Comparison of ENCODE assay signal across 8 cellular contexts in genomic region chr16:67169642-67170167, GRCh38. TPM values are rescaled to one million over a fixed set of nuclear protein-coding genes. Genes with fewer than 3 reads are reported as not detected.
DNase-seq lines count a peak whose midpoint lies in the region; ATAC-seq, FAIRE-seq and TF ChIP-seq lines count a peak whose summit lies in the region.

No MANE protein-coding gene starts in this region.

- H3K27me3 Mint-ChIP-seq in activated CD8-positive, alpha-beta T cell treated with anti-CD3 and anti-CD28 coated beads, Interleukin-2, amount 10 ng/mL, durations not matched to agents 7 days and 5 days (ENCODE audit: low read depth), result peaks cover 59% of the 10 kb centered on the region

- CTCF ChIA-PET in activated CD8-positive, alpha-beta T cell treated with anti-CD3 and anti-CD28 coated beads, Interleukin-2, amount 10 ng/mL, durations not matched to agents 7 days and 5 days (lab: Charles Lee), result interaction anchor here (0.9 to 3.2 kb wide), 11 partner anchors 8 to 152 kb away, joined by 3 to 17 read pairs (median 4); partner anchors contain the start of gene FBXL8

- H3K27ac Mint-ChIP-seq in activated CD8-positive, alpha-beta T cell treated with anti-CD3 and anti-CD28 coated beads, Interleukin-2, amount 10 ng/mL, durations not matched to agents 7 days and 5 days, result peak overlapping the region; percentile 13

- no peak for ATAC-seq in activated CD8-positive, alpha-beta T cell treated with anti-CD3 and anti-CD28 coated beads, Interleukin-2, amount 10 ng/mL, durations not matched to agents 7 days and 5 days
- ATAC-seq in foreskin keratinocyte (no peak), pancreas (peak in 3 of 4 donors; percentile 0 to 1 (median 1)), GM19324 (IDR thresholded peaks at IDR 0.05; ENCODE audit: low FRiP score, unreplicated experiment) (no peak)

- POLR2A ChIA-PET in activated CD8-positive, alpha-beta T cell treated with anti-CD3 and anti-CD28 coated beads, Interleukin-2, amount 10 ng/mL, durations not matched to agents 7 days and 5 days (lab: Charles Lee), result interaction anchor here (0.6 to 1.7 kb wide), 3 partner anchors 10 to 141 kb away, joined by 3 read pairs; partner anchors contain the start of genes CBFB, FBXL8, TMEM208 and TRADD

- no peaks in the 10 kb centered on the region for H3K9me3 Mint-ChIP-seq in activated CD8-positive, alpha-beta T cell treated with anti-CD3 and anti-CD28 coated beads, Interleukin-2, amount 10 ng/mL, durations not matched to agents 7 days and 5 days (ENCODE audit: insufficient read depth)

- H3K4me3 ChIP-seq in pancreas, result peak overlapping the region; percentile 1 to 49 (median 28)

- 14 to 24% methylated on average over 24 of the region's 24 CpGs for WGBS in pancreas, 2 donors

- intact Hi-C loops in pancreas (cut with DNase I), result loop anchor here in 1 of 3 donors (10.0 kb wide), 1 partner anchor 195 kb away; no protein-coding TSS in a partner anchor

- peak overlapping the region; percentile 76 for H3K4me3 Mint-ChIP-seq in activated CD8-positive, alpha-beta T cell treated with anti-CD3 and anti-CD28 coated beads, Interleukin-2, amount 10 ng/mL, durations not matched to agents 7 days and 5 days

- TF ChIP-seq CTCF in foreskin keratinocyte (conservative IDR thresholded peaks at IDR 0.05) (peak; percentile 56), pancreas (IDR thresholded peaks at IDR 0.05) (peak in 3 of 4 donors; percentile 11 to 35 (median 20))

- H3K27me3 ChIP-seq in foreskin keratinocyte (peaks cover 11% of the 10 kb centered on the region), pancreas (no peaks in the 10 kb centered on the region)

- H3K4me1 Mint-ChIP-seq in activated CD8-positive, alpha-beta T cell treated with anti-CD3 and anti-CD28 coated beads, Interleukin-2, amount 10 ng/mL, durations not matched to agents 7 days and 5 days (ENCODE audit: low read depth), result peaks cover 61% of the 10 kb centered on the region

- H3K4me1 ChIP-seq in foreskin keratinocyte (no peaks in the 10 kb centered on the region), pancreas (peaks cover 0 to 18% (median 9%) of the 10 kb centered on the region in 3 donors)

- H3K9me3 ChIP-seq in pancreas, result no peaks in the 10 kb centered on the region

- H3K36me3 ChIP-seq in pancreas, result no peaks in the 10 kb centered on the region

- H3K36me3 Mint-ChIP-seq in activated CD8-positive, alpha-beta T cell treated with anti-CD3 and anti-CD28 coated beads, Interleukin-2, amount 10 ng/mL, durations not matched to agents 7 days and 5 days (ENCODE audit: low read depth), result peaks cover 9% of the 10 kb centered on the region

- FAIRE-seq in pancreas (lab: Jason Lieb, UNC), result no peak

- DNase-seq in D341Med (ENCODE audit: low spot score) (peak; percentile 72), HT-29 (ENCODE audit: low spot score) (peak; percentile 23), foreskin keratinocyte (no peak), pancreas (peak in 3 of 6 donors; percentile 37 to 71 (median 68)), NCI-H446 treated with DMSO at 0.1 percent for 48 hours (lab: John Stamatoyannopoulos, UW) (no peak), KG1 (lab: John Stamatoyannopoulos, UW) (no peak)
- peak; percentile 59 for DNase-seq in activated CD8-positive, alpha-beta T cell treated with anti-CD3 and anti-CD28 coated beads, Interleukin-2, amount 10 ng/mL, durations not matched to agents 7 days and 5 days

- no peak overlapping the region for H3K27ac ChIP-seq in foreskin keratinocyte
- peak overlapping the region in 2 of 4 donors; percentile 81 to 83 for H3K27ac ChIP-seq in pancreas

RNA-seq across cellular contexts. Expression of gene NOL3, which starts 0.6 kb away (rescaled TPM):
- 95.1 and 97.0 TPM in 2 replicates for total RNA-seq in HT-29 (2014; rRNA removed; shearing (Covaris generic))
- total RNA-seq in activated CD8-positive, alpha-beta T cell treated with anti-CD3 and anti-CD28 coated beads, Interleukin-2, amount 10 ng/mL, durations not matched to agents 7 days and 5 days, result 1 to 10 TPM; 7.4 to 8.2 TPM
- total RNA-seq in foreskin keratinocyte (13.9 and 16.9 TPM in 2 replicates), pancreas (10 to 100 TPM; 15.2 to 31.2 (median 19.8) TPM)
- polyA plus RNA-seq in foreskin keratinocyte (19.7 and 22.1 TPM in 2 replicates), pancreas (100 to 1,000 TPM in 1 of 2 donors, 10 to 100 TPM in 1; 84.5 to 119 TPM)

RNA-seq across cellular contexts. Expression of gene HSF4, which starts 5.2 kb away (rescaled TPM):
- total RNA-seq in HT-29 (2014; rRNA removed; shearing (Covaris generic)), result 42.1 and 44.2 TPM in 2 replicates
- total RNA-seq in activated CD8-positive, alpha-beta T cell treated with anti-CD3 and anti-CD28 coated beads, Interleukin-2, amount 10 ng/mL, durations not matched to agents 7 days and 5 days, result 10 to 100 TPM; 31.5 to 34.4 TPM
- total RNA-seq in foreskin keratinocyte, result 2.6 and 4.7 TPM in 2 replicates
- 3.3 and 6.0 TPM in 2 replicates for polyA plus RNA-seq in foreskin keratinocyte
- total RNA-seq in pancreas, result 10 to 100 TPM; 34.9 to 70.0 (median 49.1) TPM
- polyA plus RNA-seq in pancreas, result 100 to 1,000 TPM; 310 to 330 TPM

RNA-seq across cellular contexts. Expression of gene FBXL8, which starts 9.9 kb away (rescaled TPM):
- 27.7 and 34.6 TPM in 2 replicates for total RNA-seq in HT-29 (2014; rRNA removed; shearing (Covaris generic))
- total RNA-seq in activated CD8-positive, alpha-beta T cell treated with anti-CD3 and anti-CD28 coated beads, Interleukin-2, amount 10 ng/mL, durations not matched to agents 7 days and 5 days, result 10 to 100 TPM; 22.7 to 24.8 TPM
- 3.6 and 3.8 TPM in 2 replicates for total RNA-seq in foreskin keratinocyte
- 2.6 and 2.8 TPM in 2 replicates for polyA plus RNA-seq in foreskin keratinocyte
- 10 to 100 TPM; 12.9 to 31.7 (median 24.2) TPM for total RNA-seq in pancreas
- polyA plus RNA-seq in pancreas, result 10 to 100 TPM; 41.6 to 86.2 TPM

RNA-seq across cellular contexts. Expression of gene TRADD, which starts 10.0 kb away (rescaled TPM):
- total RNA-seq in HT-29 (2014; rRNA removed; shearing (Covaris generic)), result 33.6 and 35.4 TPM in 2 replicates
- 10 to 100 TPM; 39.2 to 40.7 TPM for total RNA-seq in activated CD8-positive, alpha-beta T cell treated with anti-CD3 and anti-CD28 coated beads, Interleukin-2, amount 10 ng/mL, durations not matched to agents 7 days and 5 days
- total RNA-seq in foreskin keratinocyte, result 14.7 and 19.3 TPM in 2 replicates
- 21.5 and 26.6 TPM in 2 replicates for polyA plus RNA-seq in foreskin keratinocyte
- total RNA-seq in pancreas, result 10 to 100 TPM in 4 of 6 donors, 1 to 10 TPM in 2; 9.4 to 17.4 (median 11.5) TPM
- polyA plus RNA-seq in pancreas, result 10 to 100 TPM; 21.3 to 33.3 TPM

RNA-seq across cellular contexts. Expression of gene MATCAP1, which starts 14.1 kb away (rescaled TPM):
- total RNA-seq in HT-29 (2014; rRNA removed; shearing (Covaris generic)), result 41.4 and 41.7 TPM in 2 replicates
- total RNA-seq in activated CD8-positive, alpha-beta T cell treated with anti-CD3 and anti-CD28 coated beads, Interleukin-2, amount 10 ng/mL, durations not matched to agents 7 days and 5 days, result 10 to 100 TPM; 43.3 to 48.2 TPM
- total RNA-seq in foreskin keratinocyte (10.0 and 11.0 TPM in 2 replicates), pancreas (10 to 100 TPM in 3 of 6 donors, 1 to 10 TPM in 3; 4.8 to 22.3 (median 10.4) TPM)
- polyA plus RNA-seq in foreskin keratinocyte (6.9 and 8.7 TPM in 2 replicates), pancreas (10 to 100 TPM; 51.2 to 55.6 TPM)

Comparison
In these comparisons a context has a peak if more than half of its experiments do, and no peak if none do; other contexts are left out.
1. DNase-seq: peak in D341Med (single experiment), HT-29 (single experiment) and activated CD8-positive, alpha-beta T cell treated with anti-CD3 and anti-CD28 coated beads, Interleukin-2, amount 10 ng/mL, durations not matched to agents 7 days and 5 days (single experiment); none in foreskin keratinocyte (0 of 2), NCI-H446 treated with DMSO at 0.1 percent for 48 hours (single experiment) and KG1 (single experiment).
2. ATAC-seq: peak in pancreas (3 of 4); none in activated CD8-positive, alpha-beta T cell treated with anti-CD3 and anti-CD28 coated beads, Interleukin-2, amount 10 ng/mL, durations not matched to agents 7 days and 5 days (single experiment), foreskin keratinocyte (single experiment) and GM19324 (single experiment).